23 cellular contexts compared by ENCODE assay signal in genomic region chr2:33577660-33578059, GRCh38. TPM values are rescaled to one million over a fixed set of nuclear protein-coding genes. Genes with fewer than 3 reads are reported as not detected.
DNase-seq lines count a peak whose midpoint lies in the region; ATAC-seq and TF ChIP-seq lines count a peak whose summit lies in the region.
"Had no signal": no experiment of that assay in that cellular context is flagged by ENCODE, and none has a peak within 500 bp of the region (broad histone marks: within the 10 kb centered on the region; RNA-seq: fewer than 3 reads in every experiment).

No MANE protein-coding gene starts in this region.

- no peaks in the 10 kb centered on the region for H3K9me3 Mint-ChIP-seq in Caco-2 (ENCODE audit: unreplicated experiment)
- no peaks in the 10 kb centered on the region for H3K9me3 Mint-ChIP-seq in activated T-cell treated with anti-CD3 and anti-CD28 coated beads, Interleukin-2, amount 50 U/mL, for 4 hours
- H3K9me3 Mint-ChIP-seq: activated T-helper 1 cell treated with anti-CD3 and anti-CD28 coated beads, Interleukin-12 subunit alpha, Interleukin-12 subunit beta, Interleukin-2, Interleukin-4 antibody, amounts not matched to agents 30 ng/mL and 10 ng/mL and 1 ng/mL, durations not matched to agents 14 hours and 24 hours and 36 hours; stimulated activated memory B cell treated with anti-CD40 and anti-IgM and Interleukin-4, amounts not matched to agents 10 μg/mL and 1 μg/mL and 100 μg/mL, for 72 hours had no signal

- POLR2A ChIA-PET in IMR-90 (lab: Charles Lee; ENCODE audit: unreplicated experiment), result no interaction called here
- POLR2A ChIA-PET in Caco-2 (lab: Charles Lee), result no interaction called here

- no peak overlapping the region for H3K23ac ChIP-seq in IMR-90 (ENCODE audit: low read depth, low read length)

- H3K4me3 ChIP-seq in IMR-90 (ENCODE audit: insufficient read depth, low read depth, low read length), result no peak overlapping the region
- no peak overlapping the region for H3K4me3 ChIP-seq in astrocyte of the spinal cord (ENCODE audit: low read depth, low read length)
- no peak overlapping the region for H3K4me3 ChIP-seq in fibroblast of pulmonary artery (replicated peaks; ENCODE audit: low read depth, low read length)
- H3K4me3 ChIP-seq in Caco-2 (ENCODE audit: low read depth, low read length), result no peak overlapping the region
- H3K4me3 ChIP-seq: coronary artery, testis had no signal

- H4K5ac ChIP-seq in IMR-90 (ENCODE audit: low read depth, low read length), result no peak overlapping the region

- no peak overlapping the region for H2BK20ac ChIP-seq in IMR-90 (ENCODE audit: low read depth, low read length)

- ATAC-seq in IMR-90 (ENCODE audit: low read depth), result peak; percentile 66
- ATAC-seq in activated T-cell treated with anti-CD3 and anti-CD28 coated beads, Interleukin-2, amount 50 U/mL, for 4 hours, result no peak
- ATAC-seq: activated CD4-positive, alpha-beta T cell treated with anti-CD3 and anti-CD28 coated beads for 36 hours; stimulated activated memory B cell treated with anti-CD40 and anti-IgM and Interleukin-4, amounts not matched to agents 10 μg/mL and 1 μg/mL and 100 μg/mL, for 72 hours had no signal

- BruUV-seq in IMR-90 (replicated peaks; lab: Mats Ljungman, UMichigan), result no TSS peak
- BruUV-seq in Caco-2 (replicated peaks; lab: Mats Ljungman, UMichigan), result no TSS peak

- no peak overlapping the region for H2BK15ac ChIP-seq in IMR-90 (ENCODE audit: low read depth, low read length)

- no peak for TF ChIP-seq CTCF in IMR-90 (conservative IDR thresholded peaks at IDR 0.05; ENCODE audit: low read depth, low read length)
- TF ChIP-seq CTCF in astrocyte of the spinal cord (IDR thresholded peaks at IDR 0.05; ENCODE audit: low read depth, low read length), result no peak
- TF ChIP-seq CTCF in fibroblast of pulmonary artery (IDR thresholded peaks at IDR 0.05; ENCODE audit: low read length, missing control alignments), result no peak
- no peak for TF ChIP-seq CTCF in Caco-2 (IDR thresholded peaks at IDR 0.05; ENCODE audit: insufficient read depth in 1 of 2, low read depth in 1 of 2, low read length in 1 of 2, severe bottlenecking in 1 of 2, unreplicated experiment in 1 of 2)

- H2AFZ ChIP-seq in IMR-90 (replicated peaks; ENCODE audit: low read length, poor library complexity), result no peak overlapping the region

- no peaks in the 10 kb centered on the region for H3K4me1 Mint-ChIP-seq in Caco-2 (ENCODE audit: low read depth, unreplicated experiment)
- peaks cover 14% of the 10 kb centered on the region for H3K4me1 Mint-ChIP-seq in activated T-cell treated with anti-CD3 and anti-CD28 coated beads, Interleukin-2, amount 50 U/mL, for 4 hours (ENCODE audit: low read depth)

- H3K36me3 ChIP-seq in IMR-90 (ENCODE audit: control insufficient read depth, insufficient read depth, low read length) (no peaks in the 10 kb centered on the region), Caco-2 (ENCODE audit: control insufficient read depth, insufficient read depth, low read length) (no peaks in the 10 kb centered on the region)
- H3K36me3 ChIP-seq: neutrophil had no signal

- H2BK120ac ChIP-seq in IMR-90 (ENCODE audit: low read depth, low read length), result no peak overlapping the region

- no peaks in the 10 kb centered on the region for H3K27me3 Mint-ChIP-seq in Caco-2 (ENCODE audit: insufficient read depth, unreplicated experiment)
- no peaks in the 10 kb centered on the region for H3K27me3 Mint-ChIP-seq in activated T-cell treated with anti-CD3 and anti-CD28 coated beads, Interleukin-2, amount 50 U/mL, for 4 hours (ENCODE audit: low read depth)
- H3K27me3 Mint-ChIP-seq: activated CD4-positive, alpha-beta T cell treated with anti-CD3 and anti-CD28 coated beads for 36 hours; stimulated activated memory B cell treated with anti-CD40 and anti-IgM and Interleukin-4, amounts not matched to agents 10 μg/mL and 1 μg/mL and 100 μg/mL, for 72 hours had no signal

- H2BK5ac ChIP-seq in IMR-90 (ENCODE audit: low read depth, low read length, poor library complexity, severe bottlenecking), result no peak overlapping the region

- in situ Hi-C loops in IMR-90 (cut with MboI; ENCODE audit: low sequenced_read_pairs) (no loop called here), astrocyte of the spinal cord (cut with HindIII; ENCODE audit: low sequenced_read_pairs) (no loop called here)

- dilution Hi-C loops in IMR-90 (cut with HindIII; ENCODE audit: low sequenced_read_pairs, unreplicated experiment), result no loop called here

- no peaks in the 10 kb centered on the region for H4K20me1 ChIP-seq in IMR-90 (ENCODE audit: insufficient read depth, low read length)

- H3K27ac Mint-ChIP-seq in Caco-2 (ENCODE audit: unreplicated experiment), result no peak overlapping the region
- H3K27ac Mint-ChIP-seq: activated CD4-positive, alpha-beta T cell treated with anti-CD3 and anti-CD28 coated beads for 36 hours; activated T-helper 1 cell treated with anti-CD3 and anti-CD28 coated beads, Interleukin-12 subunit alpha, Interleukin-12 subunit beta, Interleukin-2, Interleukin-4 antibody, amounts not matched to agents 30 ng/mL and 10 ng/mL and 1 ng/mL, durations not matched to agents 14 hours and 24 hours and 36 hours; stimulated activated memory B cell treated with anti-CD40 and anti-IgM and Interleukin-4, amounts not matched to agents 10 μg/mL and 1 μg/mL and 100 μg/mL, for 72 hours had no signal

- no peak for TF ChIP-seq RAD21 in IMR-90 (IDR thresholded peaks at IDR 0.05; ENCODE audit: low read length)

- no peak overlapping the region for H3K4me3 Mint-ChIP-seq in Caco-2 (ENCODE audit: unreplicated experiment)
- no peak overlapping the region for H3K4me3 Mint-ChIP-seq in activated T-cell treated with anti-CD3 and anti-CD28 coated beads, Interleukin-2, amount 50 U/mL, for 4 hours
- H3K4me3 Mint-ChIP-seq: activated CD4-positive, alpha-beta T cell treated with anti-CD3 and anti-CD28 coated beads for 36 hours; activated T-helper 1 cell treated with anti-CD3 and anti-CD28 coated beads, Interleukin-12 subunit alpha, Interleukin-12 subunit beta, Interleukin-2, Interleukin-4 antibody, amounts not matched to agents 30 ng/mL and 10 ng/mL and 1 ng/mL, durations not matched to agents 14 hours and 24 hours and 36 hours; stimulated activated memory B cell treated with anti-CD40 and anti-IgM and Interleukin-4, amounts not matched to agents 10 μg/mL and 1 μg/mL and 100 μg/mL, for 72 hours had no signal

- no peak overlapping the region for H2AK9ac ChIP-seq in IMR-90 (replicated peaks; ENCODE audit: low read depth, low read length, poor library complexity)

- H3K27me3 ChIP-seq in IMR-90 (ENCODE audit: control insufficient read depth, insufficient read depth, low read length) (no peaks in the 10 kb centered on the region), Caco-2 (replicated peaks; ENCODE audit: control insufficient read depth, insufficient read depth, low read length) (no peaks in the 10 kb centered on the region)
- H3K27me3 ChIP-seq: neutrophil, testis had no signal

- WGBS in IMR-90 (ENCODE audit: extremely low coverage in 2 of 2, insufficient read length in 1 of 2), 2 experiments, result no CpG with 5 or more reads among the region's 2 CpGs

- no peak overlapping the region for H3K4ac ChIP-seq in IMR-90 (ENCODE audit: low read depth, low read length)

- H3K27ac ChIP-seq in IMR-90 (ENCODE audit: insufficient read depth, low read length) (no peak overlapping the region), substantia nigra (ENCODE audit: low read depth, low read length, poor library complexity, severe bottlenecking) (peak overlapping the region; percentile 84)
- H3K27ac ChIP-seq: coronary artery, KMS-11, neutrophil had no signal

- peaks cover 0 to 12% of the 10 kb centered on the region in 2 experiments; a peak in 3 of 4 replicates for H3K79me1 ChIP-seq in IMR-90 (ENCODE audit: low read depth in 1 of 2, low read length in 2 of 2)

- H3K14ac ChIP-seq in IMR-90 (replicated peaks; ENCODE audit: low read depth, low read length), result no peak overlapping the region

- no peak overlapping the region for H4K91ac ChIP-seq in IMR-90 (ENCODE audit: insufficient read depth, low read depth, low read length)

- H3K9me1 ChIP-seq in IMR-90 (ENCODE audit: insufficient read depth, low read length), result no peaks in the 10 kb centered on the region

- H3K9me3 ChIP-seq in IMR-90 (ENCODE audit: control insufficient read depth, insufficient read depth, low read length) (no peaks in the 10 kb centered on the region), Caco-2 (no peaks in the 10 kb centered on the region)
- H3K9me3 ChIP-seq: neutrophil, testis had no signal

- no peak for TF ChIP-seq POLR2A in IMR-90 (IDR thresholded peaks at IDR 0.05; ENCODE audit: low read depth, low read length)

- H3K18ac ChIP-seq in IMR-90 (ENCODE audit: low read depth, low read length), result no peak overlapping the region

- H3K4me2 ChIP-seq in IMR-90 (ENCODE audit: low read depth, low read length), result peak overlapping the region; percentile 4; the same call in 1 of the 2 replicates
- H3K4me2 ChIP-seq: KMS-11 had no signal

- no peak overlapping the region for H4K8ac ChIP-seq in IMR-90 (ENCODE audit: low read depth in 2 of 2, low read length in 2 of 2)

- CTCF ChIA-PET in IMR-90 (lab: Yijun Ruan, JAX), result no interaction called here
- CTCF ChIA-PET in Caco-2 (lab: Charles Lee), result interaction anchor here (1.2 kb wide), 1 partner anchor 164 kb away, joined by 4 read pairs; no protein-coding TSS in a partner anchor

- no peak overlapping the region for H2AK5ac ChIP-seq in IMR-90 (ENCODE audit: low read depth, low read length)

- H3K36me3 Mint-ChIP-seq in Caco-2 (ENCODE audit: insufficient read depth, unreplicated experiment), result peaks cover 7% of the 10 kb centered on the region
- H3K36me3 Mint-ChIP-seq in activated T-cell treated with anti-CD3 and anti-CD28 coated beads, Interleukin-2, amount 50 U/mL, for 4 hours (ENCODE audit: insufficient read depth), result peaks cover 4% of the 10 kb centered on the region

- intact Hi-C loops in IMR-90 (cut with micrococcal nuclease), result no loop called here
- intact Hi-C loops in Caco-2 (cut with micrococcal nuclease; ENCODE audit: unreplicated experiment), result no loop called here

- peak; percentile 32 for DNase-seq in IMR-90
- DNase-seq in astrocyte of the spinal cord (ENCODE audit: low read depth, low spot score), result peak; percentile 38
- DNase-seq in fibroblast of pulmonary artery (ENCODE audit: low read depth), result peak; percentile 55
- no peak for DNase-seq in substantia nigra (lab: John Stamatoyannopoulos, UW)
- DNase-seq in Caco-2, result no peak
- DNase-seq in activated T-cell treated with anti-CD3 and anti-CD28 coated beads, Interleukin-2, amount 50 U/mL, for 4 hours, result no peak
- no peak for DNase-seq in germinal center (ENCODE audit: low spot score)
- DNase-seq: activated CD4-positive, alpha-beta T cell treated with anti-CD3 and anti-CD28 coated beads for 36 hours; activated naive CD4-positive, alpha-beta T cell treated with anti-CD3 and anti-CD28 coated beads, Interleukin-2, amount 50 U/mL, for 16 hours; AML-193; kidney; mammary epithelial cell; NCI-H2029 treated with DMSO at 0.1 percent for 48 hours; NCI-H345; NCI-H82; Right ventricle myocardium superior; stimulated activated CD4-positive, alpha-beta T cell treated with anti-CD3 and anti-CD28 coated beads, Interleukin-1b, Interleukin-23, amount 100 ng/mL, for 48 hours; testis had no signal

- H3K4me1 ChIP-seq in IMR-90 (ENCODE audit: control insufficient read depth, insufficient read depth, low read length), result no peaks in the 10 kb centered on the region
- no peaks in the 10 kb centered on the region for H3K4me1 ChIP-seq in Caco-2
- H3K4me1 ChIP-seq: testis had no signal

- H3K56ac ChIP-seq in IMR-90 (ENCODE audit: extremely low read depth, insufficient read depth, low read length), result no peak overlapping the region

- H3K9ac ChIP-seq in IMR-90 (ENCODE audit: low read depth, low read length), result no peak overlapping the region
- H3K9ac ChIP-seq: KMS-11 had no signal

RNA-seq across cellular contexts. Expression of gene FAM98A, which starts 21.4 kb away (rescaled TPM):
- total RNA-seq in IMR-90 (2012; rRNA removed) (101 and 131 TPM in 2 replicates), Caco-2 (2022) (53.9 and 60.7 TPM in 2 replicates)
- 113 and 236 TPM in 2 replicates for polyA plus RNA-seq in IMR-90 (2012; rRNA removed)
- 27.5 and 118 TPM in 2 replicates for polyA plus RNA-seq in IMR-90 (2012; cell fraction: cytosol; rRNA removed)
- polyA plus RNA-seq in IMR-90 (2012; cell fraction: nucleus; rRNA removed; ENCODE audit: low replicate concordance), result 15.9 and 60.5 TPM in 2 replicates
- 100 to 1,000 TPM in 1 of 3 donors, 10 to 100 TPM in 2; 82.7 to 103 (median 91.2) TPM for total RNA-seq in activated T-cell treated with anti-CD3 and anti-CD28 coated beads, Interleukin-2, amount 50 U/mL, for 4 hours

Comparison
In these comparisons a context has a peak if more than half of its experiments do, and no peak if none do; other contexts are left out.
1. DNase-seq: peak in IMR-90 (single experiment), astrocyte of the spinal cord (single experiment) and fibroblast of pulmonary artery (single experiment); none in substantia nigra (0 of 49), Caco-2 (0 of 2), activated T-cell treated with anti-CD3 and anti-CD28 coated beads, Interleukin-2, amount 50 U/mL, for 4 hours (single experiment) and germinal center (single experiment).